10 cellular contexts compared by ENCODE assay signal in the genomic region with DNA sequence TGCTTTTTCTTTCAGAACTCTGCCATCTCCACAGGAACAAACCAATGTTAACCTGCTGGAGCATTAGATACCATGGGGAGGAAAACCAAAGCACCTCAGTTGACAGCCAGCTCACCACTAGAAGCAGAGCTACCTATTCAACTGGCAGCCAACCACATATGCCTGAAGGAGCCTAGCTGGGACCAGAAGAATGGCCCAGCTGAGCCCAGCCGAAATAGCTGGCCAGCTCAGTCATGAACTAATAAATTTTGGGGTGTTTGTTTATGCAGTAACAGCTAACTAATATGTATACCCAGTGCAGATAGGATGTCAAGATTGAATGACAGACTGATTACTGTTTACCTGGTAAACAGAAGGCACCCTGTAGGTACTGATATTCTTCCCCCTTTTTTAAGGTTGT.
"Had no signal": no experiment of that assay in that cellular context is flagged by ENCODE, and none has a peak within 500 bp of the region (broad histone marks: within the 10 kb centered on the region; RNA-seq: fewer than 3 reads in every experiment).

No MANE protein-coding gene starts in this region.

- H3K36me3 ChIP-seq: HAP-1 had no signal

- ATAC-seq: HCT116 had no signal

- DNase-seq: GOT3, H7, H9, HCEC 1CT had no signal

- FAIRE-seq: H1, H54 had no signal

- H3K4me3 Mint-ChIP-seq: H9, HFFc6 had no signal

- H3K9me3 ChIP-seq: HAP-1 had no signal

- H3K4me1 ChIP-seq: HAP-1 had no signal

- H3K9ac ChIP-seq: GM23248 had no signal

- H3K27ac ChIP-seq: GM23248 had no signal

- H3K4me3 ChIP-seq: GM23248, HAP-1 had no signal

- H3K4me1 Mint-ChIP-seq: H9 had no signal

- H3K9me3 Mint-ChIP-seq: H9, HFFc6 had no signal

- H3K27ac Mint-ChIP-seq: H9 had no signal
